ENCODE assay signal across 8 cellular contexts in genomic region chr2:25674003-25674362, GRCh38. TPM values are rescaled to one million over a fixed set of nuclear protein-coding genes. Genes with fewer than 3 reads are reported as not detected.
DNase-seq lines count a peak whose midpoint lies in the region; ATAC-seq and TF ChIP-seq lines count a peak whose summit lies in the region.

No MANE protein-coding gene starts in this region.

- no peak for TF ChIP-seq CTCF in AG10803 (conservative IDR thresholded peaks at IDR 0.05; ENCODE audit: low read length)
- no peak for TF ChIP-seq CTCF in choroid plexus epithelial cell (conservative IDR thresholded peaks at IDR 0.05; ENCODE audit: low read depth, low read length)
- no peak for TF ChIP-seq CTCF in natural killer cell (IDR thresholded peaks at IDR 0.05)

- H3K4me3 Mint-ChIP-seq in IgD-negative memory B cell = peak overlapping the region; percentile 89 to 94 (median 90)
- H3K4me3 Mint-ChIP-seq in natural killer cell = peak overlapping the region; percentile 86

- H3K36me3 Mint-ChIP-seq in IgD-negative memory B cell = no peaks in the 10 kb centered on the region
- no peaks in the 10 kb centered on the region for H3K36me3 Mint-ChIP-seq in natural killer cell

- H3K9me3 Mint-ChIP-seq in IgD-negative memory B cell = no peaks in the 10 kb centered on the region
- no peaks in the 10 kb centered on the region for H3K9me3 Mint-ChIP-seq in natural killer cell

- no peak for DNase-seq in AG10803 (ENCODE audit: low read depth)
- no peak for DNase-seq in choroid plexus epithelial cell (ENCODE audit: low read depth)
- no peak for DNase-seq in natural killer cell
- DNase-seq in DMS79 treated with DMSO at 0.1 percent for 48 hours (lab: John Stamatoyannopoulos, UW) = no peak
- DNase-seq in stimulated activated CD4-positive, alpha-beta T cell treated with anti-CD3 and anti-CD28 coated beads, Interleukin-15, amount 100 ng/mL, for 24 hours = no peak
- no peak for DNase-seq in dedifferentiated amniotic fluid mesenchymal stem cell (ENCODE audit: extremely low spot score)

- H3K4me1 Mint-ChIP-seq in IgD-negative memory B cell = peaks cover 10 to 11% (median 10%) of the 10 kb centered on the region in 3 donors
- H3K4me1 Mint-ChIP-seq in natural killer cell = peaks cover 14 to 19% of the 10 kb centered on the region in 2 donors

- ATAC-seq in natural killer cell (no peak), HG03565 (IDR thresholded peaks at IDR 0.05; ENCODE audit: unreplicated experiment) (no peak)

- H3K27me3 Mint-ChIP-seq in IgD-negative memory B cell (peaks cover 2% of the 10 kb centered on the region), natural killer cell (ENCODE audit: low read depth in 2 of 2) (no peaks in the 10 kb centered on the region)

- intact Hi-C loops in natural killer cell (cut with micrococcal nuclease) = loop anchor here (10.0 kb wide), 1 partner anchor 309 kb away; no protein-coding TSS in a partner anchor

- H3K4me3 ChIP-seq in AG10803 (ENCODE audit: low read length) (peak overlapping the region; percentile 58), choroid plexus epithelial cell (ENCODE audit: low read depth, low read length) (peak overlapping the region; percentile 74)

- H3K27ac Mint-ChIP-seq in IgD-negative memory B cell (peak overlapping the region; percentile 33 to 52 (median 46)), natural killer cell (peak overlapping the region; percentile 37 to 77)

RNA-seq across cellular contexts. Expression of gene DTNB, which starts 0.6 kb away (rescaled TPM):
- 16.5 TPM for polyA plus RNA-seq in IgD-negative memory B cell
- 10 to 100 TPM; 20.8 to 33.7 (median 23.6) TPM for total RNA-seq in natural killer cell
